In genomic region chr13:38340624-38341023, GRCh38 we compare ENCODE assay signal across 39 cellular contexts.
"Had no signal": no experiment of that assay in that cellular context is flagged by ENCODE, and none has a peak within 500 bp of the region (broad histone marks: within the 10 kb centered on the region; RNA-seq: fewer than 3 reads in every experiment).

No MANE protein-coding gene starts in this region.

- H3K36me3 Mint-ChIP-seq: activated CD4-positive, alpha-beta memory T cell treated with anti-CD3 and anti-CD28 coated beads for 36 hours; activated naive CD8-positive, alpha-beta T cell; activated naive CD8-positive, alpha-beta T cell treated with anti-CD3 and anti-CD28 coated beads, Interleukin-2, amount 10 ng/mL, durations not matched to agents 7 days and 5 days; brain; WTC11 had no signal

- H3K27me3 ChIP-seq: ascending aorta, cardiac muscle cell had no signal

- H3K9me3 Mint-ChIP-seq: activated CD4-positive, alpha-beta memory T cell treated with anti-CD3 and anti-CD28 coated beads for 36 hours; activated CD4-positive, alpha-beta T cell treated with anti-CD3 and anti-CD28 coated beads, Interleukin-2, amount 10 ng/mL, durations not matched to agents 7 days and 5 days; activated CD8-positive, alpha-beta T cell treated with anti-CD3 and anti-CD28 coated beads for 36 hours; activated naive CD4-positive, alpha-beta T cell treated with anti-CD3 and anti-CD28 coated beads for 36 hours; activated naive CD8-positive, alpha-beta T cell treated with anti-CD3 and anti-CD28 coated beads, Interleukin-2, amount 10 ng/mL, durations not matched to agents 7 days and 5 days; activated naive CD8-positive, alpha-beta T cell treated with anti-CD3 and anti-CD28 coated beads, Interleukin-2, amount 50 U/mL, for 24 hours; activated T-cell treated with anti-CD3 and anti-CD28 coated beads, Interleukin-2, amount 50 U/mL, for 4 hours; activated T-cell treated with anti-CD3 and anti-CD28 coated beads, Interleukin-2, amount 50 U/mL, for 72 hours; activated T-helper 1 cell treated with anti-CD3 and anti-CD28 coated beads, Interleukin-12 subunit alpha, Interleukin-12 subunit beta, Interleukin-2, Interleukin-4 antibody, amounts not matched to agents 30 ng/mL and 10 ng/mL and 1 ng/mL, durations not matched to agents 14 hours and 24 hours and 36 hours; activated T-helper 17 cell treated with anti-CD3 and anti-CD28 coated beads, Interleukin-2, amount 50 U/mL, for 72 hours; brain; central memory CD8-positive, alpha-beta T cell; T-helper 1 cell treated with Interleukin-12 subunit alpha and Interleukin-12 subunit beta and Interleukin-4 antibody, amounts not matched to agents 30 μg/mL and 1 μg/mL, for 36 hours; T-helper 2 cell treated with Interferon-gamma antibody and Interleukin-4, amounts not matched to agents 5 μg/mL and 100 μg/mL, for 36 hours; WTC11 had no signal

- H3K27ac ChIP-seq: ascending aorta, cardiac muscle cell, WERI-Rb-1 had no signal

- FAIRE-seq: bronchial epithelial cell had no signal

- H3K27me3 Mint-ChIP-seq: activated CD4-positive, alpha-beta memory T cell treated with anti-CD3 and anti-CD28 coated beads for 36 hours; activated naive CD8-positive, alpha-beta T cell treated with anti-CD3 and anti-CD28 coated beads, Interleukin-2, amount 10 ng/mL, durations not matched to agents 7 days and 5 days; activated naive CD8-positive, alpha-beta T cell treated with anti-CD3 and anti-CD28 coated beads, Interleukin-2, amount 50 U/mL, for 24 hours had no signal

- ATAC-seq: activated CD4-positive, alpha-beta T cell treated with anti-CD3 and anti-CD28 coated beads for 36 hours; activated CD4-positive, CD25-positive, alpha-beta regulatory T cell treated with anti-CD3 and anti-CD28 coated beads, Interleukin-2, amount 50 U/mL, for 24 hours; activated CD8-positive, alpha-beta T cell treated with anti-CD3 and anti-CD28 coated beads for 36 hours; activated naive CD8-positive, alpha-beta T cell treated with anti-CD3 and anti-CD28 coated beads, Interleukin-2, amount 50 U/mL, for 24 hours; activated T-cell treated with anti-CD3 and anti-CD28 coated beads, Interleukin-2, amount 50 U/mL, for 4 hours; activated T-cell treated with anti-CD3 and anti-CD28 coated beads, Interleukin-2, amount 50 U/mL, for 72 hours; activated T-helper 17 cell treated with anti-CD3 and anti-CD28 coated beads, Interleukin-2, amount 50 U/mL, for 72 hours had no signal

- H3K36me3 ChIP-seq: ascending aorta, cardiac muscle cell, WERI-Rb-1 had no signal

- H3K27ac Mint-ChIP-seq: activated CD4-positive, alpha-beta memory T cell treated with anti-CD3 and anti-CD28 coated beads for 36 hours; activated CD4-positive, alpha-beta T cell treated with anti-CD3 and anti-CD28 coated beads for 36 hours; activated CD4-positive, alpha-beta T cell treated with anti-CD3 and anti-CD28 coated beads, Interleukin-2, amount 10 ng/mL, durations not matched to agents 7 days and 5 days; activated CD8-positive, alpha-beta T cell treated with anti-CD3 and anti-CD28 coated beads for 36 hours; activated naive CD4-positive, alpha-beta T cell treated with anti-CD3 and anti-CD28 coated beads for 36 hours; activated naive CD8-positive, alpha-beta T cell; activated naive CD8-positive, alpha-beta T cell treated with anti-CD3 and anti-CD28 coated beads, Interleukin-2, amount 10 ng/mL, durations not matched to agents 7 days and 5 days; activated naive CD8-positive, alpha-beta T cell treated with anti-CD3 and anti-CD28 coated beads, Interleukin-2, amount 50 U/mL, for 24 hours; activated T-cell treated with anti-CD3 and anti-CD28 coated beads, Interleukin-2, amount 50 U/mL, for 72 hours; activated T-helper 1 cell treated with anti-CD3 and anti-CD28 coated beads, Interleukin-12 subunit alpha, Interleukin-12 subunit beta, Interleukin-2, Interleukin-4 antibody, amounts not matched to agents 30 ng/mL and 10 ng/mL and 1 ng/mL, durations not matched to agents 14 hours and 24 hours and 36 hours; activated T-helper 17 cell treated with anti-CD3 and anti-CD28 coated beads, Interleukin-2, amount 50 U/mL, for 72 hours; brain; T-helper 1 cell treated with Interleukin-12 subunit alpha and Interleukin-12 subunit beta and Interleukin-4 antibody, amounts not matched to agents 30 μg/mL and 1 μg/mL, for 36 hours; T-helper 2 cell treated with Interferon-gamma antibody and Interleukin-4, amounts not matched to agents 5 μg/mL and 100 μg/mL, for 36 hours had no signal

- DNase-seq: activated CD4-positive, alpha-beta memory T cell treated with anti-CD3 and anti-CD28 coated beads for 36 hours; activated CD4-positive, alpha-beta T cell treated with anti-CD3 and anti-CD28 coated beads for 1 hour; activated CD4-positive, alpha-beta T cell treated with anti-CD3 and anti-CD28 coated beads for 36 hours; activated CD4-positive, alpha-beta T cell treated with anti-CD3 and anti-CD28 coated beads for 48 hours; activated CD4-positive, alpha-beta T cell treated with anti-CD3 and anti-CD28 coated beads, Interleukin-2, amount 10 ng/mL, durations not matched to agents 7 days and 5 days; activated CD4-positive, alpha-beta T cell treated with anti-CD3 and anti-CD28 coated beads, Interleukin-2, amount 50 U/mL, for 4 hours; activated CD4-positive, CD25-positive, alpha-beta regulatory T cell; activated CD8-positive, alpha-beta memory T cell treated with anti-CD3 and anti-CD28 coated beads, Interleukin-2, amount 50 U/mL, for 4 hours; activated CD8-positive, alpha-beta T cell treated with anti-CD3 and anti-CD28 coated beads for 36 hours; activated effector memory CD4-positive, alpha-beta T cell treated with anti-CD3 and anti-CD28 coated beads, Interleukin-2, amount 50 U/mL, for 16 hours; activated gamma-delta T cell treated with Interleukin-2 at 50 U/mL for 16 hours; activated naive CD4-positive, alpha-beta T cell; activated naive CD4-positive, alpha-beta T cell treated with anti-CD3 and anti-CD28 coated beads for 36 hours; activated naive CD4-positive, alpha-beta T cell treated with anti-CD3 and anti-CD28 coated beads, Interleukin-2, amount 50 U/mL, for 16 hours; activated naive CD8-positive, alpha-beta T cell treated with anti-CD3 and anti-CD28 coated beads, Interleukin-2, amount 10 ng/mL, durations not matched to agents 7 days and 5 days; activated naive CD8-positive, alpha-beta T cell treated with anti-CD3 and anti-CD28 coated beads, Interleukin-2, amount 50 U/mL, for 24 hours; activated T-cell treated with anti-CD3 and anti-CD28 coated beads for 4 hours; activated T-cell treated with anti-CD3 and anti-CD28 coated beads, Interleukin-2, amount 50 U/mL, for 1 hour; activated T-cell treated with anti-CD3 and anti-CD28 coated beads, Interleukin-2, amount 50 U/mL, for 4 hours; activated T-cell treated with anti-CD3 and anti-CD28 coated beads, Interleukin-2, amount 50 U/mL, for 72 hours; amygdala; anterior cingulate cortex; caudate nucleus; cerebellar nuclear complex; T-helper 2 cell; T-helper 9 cell; WERI-Rb-1 had no signal

- H3K4me1 ChIP-seq: ascending aorta had no signal

- H3K9me3 ChIP-seq: ascending aorta had no signal

- H3K4me1 Mint-ChIP-seq: activated CD4-positive, alpha-beta T cell treated with anti-CD3 and anti-CD28 coated beads for 36 hours; activated CD4-positive, alpha-beta T cell treated with anti-CD3 and anti-CD28 coated beads, Interleukin-2, amount 10 ng/mL, durations not matched to agents 7 days and 5 days; activated naive CD8-positive, alpha-beta T cell treated with anti-CD3 and anti-CD28 coated beads, Interleukin-2, amount 10 ng/mL, durations not matched to agents 7 days and 5 days; activated naive CD8-positive, alpha-beta T cell treated with anti-CD3 and anti-CD28 coated beads, Interleukin-2, amount 50 U/mL, for 24 hours; activated T-helper 17 cell treated with anti-CD3 and anti-CD28 coated beads, Interleukin-2, amount 50 U/mL, for 72 hours; brain; central memory CD8-positive, alpha-beta T cell had no signal

- H3K4me3 ChIP-seq: ascending aorta, cardiac muscle cell had no signal

- H3K4me3 Mint-ChIP-seq: activated CD4-positive, alpha-beta memory T cell treated with anti-CD3 and anti-CD28 coated beads for 36 hours; activated CD4-positive, alpha-beta T cell treated with anti-CD3 and anti-CD28 coated beads for 36 hours; activated CD4-positive, alpha-beta T cell treated with anti-CD3 and anti-CD28 coated beads, Interleukin-2, amount 10 ng/mL, durations not matched to agents 7 days and 5 days; activated CD8-positive, alpha-beta T cell treated with anti-CD3 and anti-CD28 coated beads for 36 hours; activated naive CD4-positive, alpha-beta T cell treated with anti-CD3 and anti-CD28 coated beads for 36 hours; activated naive CD8-positive, alpha-beta T cell; activated naive CD8-positive, alpha-beta T cell treated with anti-CD3 and anti-CD28 coated beads, Interleukin-2, amount 10 ng/mL, durations not matched to agents 7 days and 5 days; activated naive CD8-positive, alpha-beta T cell treated with anti-CD3 and anti-CD28 coated beads, Interleukin-2, amount 50 U/mL, for 24 hours; activated T-cell treated with anti-CD3 and anti-CD28 coated beads, Interleukin-2, amount 50 U/mL, for 4 hours; activated T-cell treated with anti-CD3 and anti-CD28 coated beads, Interleukin-2, amount 50 U/mL, for 72 hours; activated T-helper 1 cell treated with anti-CD3 and anti-CD28 coated beads, Interleukin-12 subunit alpha, Interleukin-12 subunit beta, Interleukin-2, Interleukin-4 antibody, amounts not matched to agents 30 ng/mL and 10 ng/mL and 1 ng/mL, durations not matched to agents 14 hours and 24 hours and 36 hours; activated T-helper 17 cell treated with anti-CD3 and anti-CD28 coated beads, Interleukin-2, amount 50 U/mL, for 72 hours; brain; central memory CD8-positive, alpha-beta T cell; T-helper 1 cell treated with Interleukin-12 subunit alpha and Interleukin-12 subunit beta and Interleukin-4 antibody, amounts not matched to agents 30 μg/mL and 1 μg/mL, for 36 hours; T-helper 2 cell treated with Interferon-gamma antibody and Interleukin-4, amounts not matched to agents 5 μg/mL and 100 μg/mL, for 36 hours; WTC11 had no signal
